In the genomic region with DNA sequence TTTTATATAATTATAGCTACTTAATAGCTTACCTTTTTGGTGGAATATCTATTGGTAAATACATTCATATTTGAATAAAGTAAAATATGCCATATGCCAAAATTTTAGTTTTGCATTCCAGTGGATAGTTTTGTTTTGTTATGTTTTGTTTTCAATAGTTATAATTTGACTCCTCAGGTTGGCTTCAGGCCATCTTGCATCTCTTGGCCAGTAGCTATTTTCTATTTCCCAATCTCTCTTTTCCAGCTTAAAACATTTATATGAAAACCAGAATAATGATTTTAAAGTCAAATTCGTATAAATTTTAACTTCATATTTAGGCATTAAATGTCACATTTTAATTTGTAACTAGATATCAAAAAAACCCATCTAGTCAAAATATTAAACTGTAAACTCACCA, we compare ENCODE assay signal across 18 cellular contexts.
A peak's percentile ranks its signal among the peaks of the same experiment; 100 is the strongest.
DNase-seq lines count a peak whose midpoint lies in the region; ATAC-seq, FAIRE-seq and TF ChIP-seq lines count a peak whose summit lies in the region.
"Had no signal": no experiment of that assay in that cellular context is flagged by ENCODE, and none has a peak within 500 bp of the region (broad histone marks: within the 10 kb centered on the region; RNA-seq: fewer than 3 reads in every experiment).

No MANE protein-coding gene starts in this region.

- peaks cover 24% of the 10 kb centered on the region for H3K4me1 Mint-ChIP-seq in osteocyte (ENCODE audit: unreplicated experiment)
- H3K4me1 Mint-ChIP-seq in endodermal cell = no peaks in the 10 kb centered on the region

- H3K27ac Mint-ChIP-seq in osteocyte (ENCODE audit: unreplicated experiment) (peak overlapping the region; percentile 23), endodermal cell (no peak overlapping the region)
- H3K27ac Mint-ChIP-seq: CD4-positive, alpha-beta T cell; HFFc6 had no signal

- no peak overlapping the region for H3K4me3 Mint-ChIP-seq in osteocyte (ENCODE audit: unreplicated experiment)
- H3K4me3 Mint-ChIP-seq in endodermal cell = no peak overlapping the region
- H3K4me3 Mint-ChIP-seq: CD4-positive, alpha-beta T cell; HFFc6 had no signal

- H3K27me3 ChIP-seq in endodermal cell (ENCODE audit: control insufficient read depth, insufficient read depth, low read length, poor library complexity, severe bottlenecking) = no peaks in the 10 kb centered on the region

- peaks cover 13% of the 10 kb centered on the region for H3K9me3 ChIP-seq in endodermal cell (ENCODE audit: control insufficient read depth, low read length)
- H3K9me3 ChIP-seq: Caco-2 had no signal

- TF ChIP-seq CTCF in fibroblast of pulmonary artery (IDR thresholded peaks at IDR 0.05; ENCODE audit: low read length, missing control alignments) = no peak
- TF ChIP-seq CTCF in osteocyte (IDR thresholded peaks at IDR 0.05) = no peak
- no peak for TF ChIP-seq CTCF in endodermal cell (conservative IDR thresholded peaks at IDR 0.05)

- peaks cover 23% of the 10 kb centered on the region for H3K9me3 Mint-ChIP-seq in osteocyte (ENCODE audit: unreplicated experiment)
- peaks cover 13% of the 10 kb centered on the region for H3K9me3 Mint-ChIP-seq in endodermal cell

- DNase-seq in RCC 7860 (ENCODE audit: low spot score) (no peak), fibroblast of pulmonary artery (ENCODE audit: low read depth) (peak; percentile 24), osteocyte (ENCODE audit: extremely low spot score, unreplicated experiment) (no peak), endodermal cell (no peak)
- DNase-seq: AML-193; Caco-2; CD4-positive, alpha-beta T cell; DMS79 treated with DMSO at 0.1 percent for 48 hours; GF-D8; GOT3; H7; HFFc6 had no signal

- no peaks in the 10 kb centered on the region for H3K4me1 ChIP-seq in endodermal cell (ENCODE audit: control insufficient read depth, insufficient read depth, low read length)
- H3K4me1 ChIP-seq: Caco-2 had no signal

- H3K36me3 ChIP-seq in endodermal cell (ENCODE audit: control insufficient read depth, insufficient read depth, low read length) = no peaks in the 10 kb centered on the region

- no peak overlapping the region for H3K4me3 ChIP-seq in fibroblast of pulmonary artery (replicated peaks; ENCODE audit: low read depth, low read length)
- H3K4me3 ChIP-seq in endodermal cell (ENCODE audit: low read length) = no peak overlapping the region

- H3K9ac ChIP-seq in endodermal cell (ENCODE audit: extremely low read depth, low read length, poor library complexity, severe bottlenecking) = no peak overlapping the region

- 89% methylated on average over 1 of the region's 1 CpG; no CpG with 5 or more reads in 1 of the 2 experiments for WGBS in endodermal cell (ENCODE audit: insufficient coverage in 1 of 2, insufficient read length in 1 of 2), 2 experiments

- peaks cover 5% of the 10 kb centered on the region for H3K36me3 Mint-ChIP-seq in osteocyte (ENCODE audit: unreplicated experiment)
- no peaks in the 10 kb centered on the region for H3K36me3 Mint-ChIP-seq in endodermal cell (ENCODE audit: low read depth)

- FAIRE-seq in RCC 7860 (lab: Jason Lieb, UNC) (peak; percentile 2), colon (lab: Jason Lieb, UNC) (peak; percentile 18)
- FAIRE-seq: D721Med had no signal

- H3K27me3 Mint-ChIP-seq in osteocyte (ENCODE audit: unreplicated experiment) (no peaks in the 10 kb centered on the region), endodermal cell (ENCODE audit: insufficient read depth) (no peaks in the 10 kb centered on the region)
- H3K27me3 Mint-ChIP-seq: CD4-positive, alpha-beta T cell had no signal

- ATAC-seq in GM19455 (IDR thresholded peaks at IDR 0.05; ENCODE audit: unreplicated experiment) (no peak), HG03159 (IDR thresholded peaks at IDR 0.05; ENCODE audit: unreplicated experiment) (no peak)
- ATAC-seq: HCT116 had no signal

- H3K27ac ChIP-seq in endodermal cell (ENCODE audit: low read depth, low read length) = no peak overlapping the region
- H3K27ac ChIP-seq: C4-2B had no signal
